In genomic region chr17:82449136-82449882, GRCh38 we compare ENCODE assay signal across 8 cellular contexts. TPM values are rescaled to one million over a fixed set of nuclear protein-coding genes. Genes with fewer than 3 reads are reported as not detected.
A peak's percentile ranks its signal among the peaks of the same experiment; 100 is the strongest.
DNase-seq lines count a peak whose midpoint lies in the region; ATAC-seq and TF ChIP-seq lines count a peak whose summit lies in the region.

No MANE protein-coding gene starts in this region.

- intact Hi-C loops in PC-9 (cut with micrococcal nuclease; ENCODE audit: unreplicated experiment): no loop called here
- intact Hi-C loops in activated naive CD4-positive, alpha-beta T cell treated with anti-CD3 and anti-CD28 coated beads for 36 hours (cut with micrococcal nuclease): loop anchor here (1.0 kb wide), 1 partner anchor 31 kb away; the partner anchor contains the start of genes HEXD and OGFOD3

- no peaks in the 10 kb centered on the region for H3K36me3 ChIP-seq in PC-9 (ENCODE audit: low read depth)

- H3K4me1 ChIP-seq in PC-9 (replicated peaks; ENCODE audit: insufficient read depth): peaks cover 12% of the 10 kb centered on the region; the same call in 1 of the 2 replicates

- H3K4me1 Mint-ChIP-seq in activated naive CD4-positive, alpha-beta T cell treated with anti-CD3 and anti-CD28 coated beads for 36 hours (ENCODE audit: low read depth): peaks cover 41% of the 10 kb centered on the region
- peaks cover 36 to 38% of the 10 kb centered on the region in 2 donors for H3K4me1 Mint-ChIP-seq in immature natural killer cell

- H3K27ac ChIP-seq in PC-9: no peak overlapping the region

- peak overlapping the region; percentile 94 for H3K4me3 Mint-ChIP-seq in activated naive CD4-positive, alpha-beta T cell treated with anti-CD3 and anti-CD28 coated beads for 36 hours
- peak overlapping the region; percentile 94 to 98 (median 95) for H3K4me3 Mint-ChIP-seq in immature natural killer cell

- peak overlapping the region; percentile 99 for H3K27ac Mint-ChIP-seq in activated naive CD4-positive, alpha-beta T cell treated with anti-CD3 and anti-CD28 coated beads for 36 hours
- peak overlapping the region; percentile 96 to 99 (median 98) for H3K27ac Mint-ChIP-seq in immature natural killer cell

- ATAC-seq in GM18505 (IDR thresholded peaks at IDR 0.05; ENCODE audit: unreplicated experiment) (peak; percentile 44), HG02759 (IDR thresholded peaks at IDR 0.05; ENCODE audit: unreplicated experiment) (peak; percentile 62)

- no peaks in the 10 kb centered on the region for H3F3A ChIP-seq in PC-9 (ENCODE audit: insufficient read depth, low read depth)

- H3K9me2 ChIP-seq in PC-9 (ENCODE audit: insufficient read depth): no peaks in the 10 kb centered on the region

- DNase-seq in PC-9: no peak
- DNase-seq in activated naive CD4-positive, alpha-beta T cell treated with anti-CD3 and anti-CD28 coated beads for 36 hours: peak; percentile 87
- peak; percentile 81 to 84 (median 84) for DNase-seq in immature natural killer cell
- DNase-seq in stimulated activated CD4-positive, alpha-beta T cell treated with anti-CD3 and anti-CD28 coated beads, TNF-alpha, amount 100 ng/mL, for 24 hours (ENCODE audit: low read depth in 3 of 3): peak; percentile 27 to 70 (median 42)
- DNase-seq in NCI-H1105 treated with DMSO at 0.1 percent for 48 hours (lab: John Stamatoyannopoulos, UW): no peak
- DNase-seq in cerebellar nuclear complex (lab: John Stamatoyannopoulos, UW): no peak

- H3K4me3 ChIP-seq in PC-9: peak overlapping the region; percentile 94

- CTCF ChIA-PET in PC-9 (lab: Charles Lee): no interaction called here
- CTCF ChIA-PET in activated naive CD4-positive, alpha-beta T cell treated with anti-CD3 and anti-CD28 coated beads for 36 hours (lab: Charles Lee): interaction anchor here (0.6 to 1.7 kb wide), 6 partner anchors 22 to 842 kb away, joined by 3 to 5 read pairs (median 4); no protein-coding TSS in a partner anchor

- no peak for TF ChIP-seq CTCF in PC-9 (conservative IDR thresholded peaks at IDR 0.05)

- peaks cover 10% of the 10 kb centered on the region; the same call in 1 of the 2 replicates for H3K79me2 ChIP-seq in PC-9 (ENCODE audit: low read depth)

- peak; percentile 89 for TF ChIP-seq POLR2A in GM18505 (IDR thresholded peaks at IDR 0.05; ENCODE audit: borderline replicate concordance, extremely low read depth, insufficient read depth, insufficient read length)

- H2AFZ ChIP-seq in PC-9: no peak overlapping the region

- POLR2A ChIA-PET in PC-9 (lab: Charles Lee; ENCODE audit: unreplicated experiment): interaction anchor here (0.7 kb wide), 1 partner anchor 72 kb away, joined by 4 read pairs; no protein-coding TSS in a partner anchor

- no peaks in the 10 kb centered on the region for H4K20me1 ChIP-seq in PC-9 (ENCODE audit: insufficient read depth)

- H3K27me3 Mint-ChIP-seq in activated naive CD4-positive, alpha-beta T cell treated with anti-CD3 and anti-CD28 coated beads for 36 hours (ENCODE audit: low read depth): no peaks in the 10 kb centered on the region
- H3K27me3 Mint-ChIP-seq in immature natural killer cell (ENCODE audit: low read depth in 3 of 3): peaks cover 7 to 20% (median 9%) of the 10 kb centered on the region in 3 donors

- peaks cover 3% of the 10 kb centered on the region for H3K9me3 Mint-ChIP-seq in activated naive CD4-positive, alpha-beta T cell treated with anti-CD3 and anti-CD28 coated beads for 36 hours
- no peaks in the 10 kb centered on the region for H3K9me3 Mint-ChIP-seq in immature natural killer cell

- no peaks in the 10 kb centered on the region for H3K27me3 ChIP-seq in PC-9 (ENCODE audit: insufficient read depth, low read depth)

- peaks cover 36% of the 10 kb centered on the region for H3K36me3 Mint-ChIP-seq in activated naive CD4-positive, alpha-beta T cell treated with anti-CD3 and anti-CD28 coated beads for 36 hours (ENCODE audit: low read depth)
- H3K36me3 Mint-ChIP-seq in immature natural killer cell: no peaks in the 10 kb centered on the region

- H3K9me3 ChIP-seq in PC-9 (ENCODE audit: insufficient read depth, low read depth): no peaks in the 10 kb centered on the region

- H3K4me2 ChIP-seq in PC-9: peak overlapping the region; percentile 80

- BruUV-seq in PC-9 (replicated peaks; lab: Mats Ljungman, UMichigan): no TSS peak

RNA-seq across cellular contexts. Expression of gene CYBC1, which starts 1.2 kb away (rescaled TPM):
- 77.9 and 78.4 TPM in 2 replicates for total RNA-seq in PC-9 (2021)
- total RNA-seq in activated naive CD4-positive, alpha-beta T cell treated with anti-CD3 and anti-CD28 coated beads for 36 hours: 100 to 1,000 TPM; 292 to 294 TPM
- polyA plus RNA-seq in immature natural killer cell: 100 to 1,000 TPM; 182 to 246 (median 243) TPM

RNA-seq across cellular contexts. Expression of gene NARF, which starts 9.2 kb away (rescaled TPM):
- total RNA-seq in PC-9 (2021): 57.2 and 58.0 TPM in 2 replicates
- total RNA-seq in activated naive CD4-positive, alpha-beta T cell treated with anti-CD3 and anti-CD28 coated beads for 36 hours: 10 to 100 TPM; 64.2 to 69.3 TPM
- 100 to 1,000 TPM; 149 to 192 (median 179) TPM for polyA plus RNA-seq in immature natural killer cell

RNA-seq across cellular contexts. Expression of gene OGFOD3, which starts 30.9 kb away (rescaled TPM):
- total RNA-seq in PC-9 (2021): 26.6 and 32.9 TPM in 2 replicates
- total RNA-seq in activated naive CD4-positive, alpha-beta T cell treated with anti-CD3 and anti-CD28 coated beads for 36 hours: 10 to 100 TPM; 31.1 to 32.9 TPM
- polyA plus RNA-seq in immature natural killer cell: 10 to 100 TPM; 29.3 to 43.5 (median 39.8) TPM

RNA-seq across cellular contexts. Expression of gene HEXD, which starts 31.2 kb away (rescaled TPM):
- 30.0 and 35.9 TPM in 2 replicates for total RNA-seq in PC-9 (2021)
- 10 to 100 TPM; 22.4 to 26.3 TPM for total RNA-seq in activated naive CD4-positive, alpha-beta T cell treated with anti-CD3 and anti-CD28 coated beads for 36 hours
- polyA plus RNA-seq in immature natural killer cell: 10 to 100 TPM; 12.7 to 18.8 (median 15.2) TPM

Comparison
In these comparisons a context has a peak if more than half of its experiments do, and no peak if none do; other contexts are left out.
1. DNase-seq: peak in activated naive CD4-positive, alpha-beta T cell treated with anti-CD3 and anti-CD28 coated beads for 36 hours (single experiment), immature natural killer cell (3 of 3) and stimulated activated CD4-positive, alpha-beta T cell treated with anti-CD3 and anti-CD28 coated beads, TNF-alpha, amount 100 ng/mL, for 24 hours (3 of 3); none in PC-9 (0 of 2), NCI-H1105 treated with DMSO at 0.1 percent for 48 hours (single experiment) and cerebellar nuclear complex (0 of 2).